ENCODE assay signal across 9 cellular contexts in genomic region chr15:82648257-82649103, GRCh38. TPM values are rescaled to one million over a fixed set of nuclear protein-coding genes. Genes with fewer than 3 reads are reported as not detected.
DNase-seq lines count a peak whose midpoint lies in the region; ATAC-seq and TF ChIP-seq lines count a peak whose summit lies in the region.
"Had no signal": no experiment of that assay in that cellular context is flagged by ENCODE, and none has a peak within 500 bp of the region (broad histone marks: within the 10 kb centered on the region; RNA-seq: fewer than 3 reads in every experiment).

No MANE protein-coding gene starts in this region.

- H3K4me3 Mint-ChIP-seq in activated T-helper 2 cell treated with anti-CD3 and anti-CD28 coated beads, Interferon-gamma antibody, Interleukin-2, Interleukin-4, amounts not matched to agents 10 μg/mL and 5 μg/mL and 100 μg/mL, durations not matched to agents 14 hours and 24 hours and 36 hours (ENCODE audit: low read depth): peak overlapping the region; percentile 17

- TF ChIP-seq CTCF in GM06990 (IDR thresholded peaks at IDR 0.05; ENCODE audit: insufficient read depth, low read length, poor library complexity, severe bottlenecking) (no peak), retinal pigment epithelial cell (conservative IDR thresholded peaks at IDR 0.05; ENCODE audit: low read depth, low read length) (peak; percentile 20), GM13977 (IDR thresholded peaks at IDR 0.05; ENCODE audit: extremely low read depth, insufficient read depth, missing control alignments) (no peak)

- 17% methylated on average over 41 of the region's 41 CpGs for WGBS in right cardiac atrium

- H3K27me3 ChIP-seq in GM06990 (replicated peaks; ENCODE audit: control insufficient read depth, insufficient read depth, low read length) (no peaks in the 10 kb centered on the region), right cardiac atrium (ENCODE audit: control insufficient read depth, insufficient read depth) (no peaks in the 10 kb centered on the region)

- DNase-seq in GM06990 (ENCODE audit: extremely low read depth, insufficient read length) (no peak), right cardiac atrium (peak in 1 of 3 donors; percentile 57), retinal pigment epithelial cell (ENCODE audit: low read depth) (no peak), GM13977 (ENCODE audit: low spot score) (no peak), NCI-H526 (lab: John Stamatoyannopoulos, UW) (no peak)
- no peak for DNase-seq in activated T-helper 2 cell treated with anti-CD3 and anti-CD28 coated beads, Interferon-gamma antibody, Interleukin-2, Interleukin-4, amounts not matched to agents 10 μg/mL and 5 μg/mL and 100 μg/mL, durations not matched to agents 14 hours and 24 hours and 36 hours (ENCODE audit: low spot score)
- DNase-seq in central memory CD4-positive, alpha-beta T cell: no peak

- peaks cover 55% of the 10 kb centered on the region for H3K27me3 Mint-ChIP-seq in activated T-helper 2 cell treated with anti-CD3 and anti-CD28 coated beads, Interferon-gamma antibody, Interleukin-2, Interleukin-4, amounts not matched to agents 10 μg/mL and 5 μg/mL and 100 μg/mL, durations not matched to agents 14 hours and 24 hours and 36 hours (ENCODE audit: low read depth)

- ATAC-seq in right cardiac atrium (peak in 1 of 2 donors; percentile 25), GM18870 (IDR thresholded peaks at IDR 0.05; ENCODE audit: unreplicated experiment) (no peak)

- no peaks in the 10 kb centered on the region for H3K36me3 ChIP-seq in GM06990 (ENCODE audit: control insufficient read depth, insufficient read depth, low read length)
- H3K36me3 ChIP-seq: neutrophil had no signal

- no peaks in the 10 kb centered on the region for H3K9me3 Mint-ChIP-seq in activated T-helper 2 cell treated with anti-CD3 and anti-CD28 coated beads, Interferon-gamma antibody, Interleukin-2, Interleukin-4, amounts not matched to agents 10 μg/mL and 5 μg/mL and 100 μg/mL, durations not matched to agents 14 hours and 24 hours and 36 hours

- no peaks in the 10 kb centered on the region for H3K9me3 ChIP-seq in right cardiac atrium (ENCODE audit: control insufficient read depth, low read length)
- H3K9me3 ChIP-seq: neutrophil had no signal

- no peaks in the 10 kb centered on the region for H3K36me3 Mint-ChIP-seq in activated T-helper 2 cell treated with anti-CD3 and anti-CD28 coated beads, Interferon-gamma antibody, Interleukin-2, Interleukin-4, amounts not matched to agents 10 μg/mL and 5 μg/mL and 100 μg/mL, durations not matched to agents 14 hours and 24 hours and 36 hours (ENCODE audit: low read depth)

- intact Hi-C loops in activated T-helper 2 cell treated with anti-CD3 and anti-CD28 coated beads, Interferon-gamma antibody, Interleukin-2, Interleukin-4, amounts not matched to agents 10 μg/mL and 5 μg/mL and 100 μg/mL, durations not matched to agents 14 hours and 24 hours and 36 hours (cut with micrococcal nuclease): no loop called here
- intact Hi-C loops in right cardiac atrium (cut with DNase I): no loop called here

- H3K4me3 ChIP-seq in GM06990 (replicated peaks; ENCODE audit: low read depth, low read length): peak overlapping the region; percentile 66
- H3K4me3 ChIP-seq in right cardiac atrium (ENCODE audit: low read length): peak overlapping the region; percentile 77
- peak overlapping the region; percentile 19 for H3K4me3 ChIP-seq in retinal pigment epithelial cell (ENCODE audit: low read length)

- H3K27ac ChIP-seq in right cardiac atrium (ENCODE audit: low read length): no peak overlapping the region
- H3K27ac ChIP-seq: neutrophil had no signal

- H3K27ac Mint-ChIP-seq in activated T-helper 2 cell treated with anti-CD3 and anti-CD28 coated beads, Interferon-gamma antibody, Interleukin-2, Interleukin-4, amounts not matched to agents 10 μg/mL and 5 μg/mL and 100 μg/mL, durations not matched to agents 14 hours and 24 hours and 36 hours: no peak overlapping the region

- in situ Hi-C loops in GM13977 (cut with MboI; ENCODE audit: low pct_unique_long_range_greater_than_20kb, low sequenced_read_pairs, unreplicated experiment): no loop called here

- peaks cover 1% of the 10 kb centered on the region for H3K4me1 Mint-ChIP-seq in activated T-helper 2 cell treated with anti-CD3 and anti-CD28 coated beads, Interferon-gamma antibody, Interleukin-2, Interleukin-4, amounts not matched to agents 10 μg/mL and 5 μg/mL and 100 μg/mL, durations not matched to agents 14 hours and 24 hours and 36 hours (ENCODE audit: low read depth)

- H3K4me1 ChIP-seq in right cardiac atrium (ENCODE audit: control insufficient read depth, insufficient read depth, low read length): no peaks in the 10 kb centered on the region

RNA-seq across cellular contexts. Expression of gene CPEB1, which starts 1.3 kb away (rescaled TPM):
- total RNA-seq in activated T-helper 2 cell treated with anti-CD3 and anti-CD28 coated beads, Interferon-gamma antibody, Interleukin-2, Interleukin-4, amounts not matched to agents 10 μg/mL and 5 μg/mL and 100 μg/mL, durations not matched to agents 14 hours and 24 hours and 36 hours: not detected in 2 replicates
- 1 to 10 TPM; 1.6 to 7.8 (median 5.5) TPM for total RNA-seq in right cardiac atrium
- 2.4 TPM for polyA plus RNA-seq in right cardiac atrium

Comparison
In these comparisons a context has a peak if more than half of its experiments do, and no peak if none do; other contexts are left out.
1. H3K4me3 ChIP-seq: peak in every context shown above with its lines; median percentile 77 in right cardiac atrium; 66 in GM06990; 19 in retinal pigment epithelial cell.